Comparison of ENCODE assay signal across 8 cellular contexts in the genomic region with DNA sequence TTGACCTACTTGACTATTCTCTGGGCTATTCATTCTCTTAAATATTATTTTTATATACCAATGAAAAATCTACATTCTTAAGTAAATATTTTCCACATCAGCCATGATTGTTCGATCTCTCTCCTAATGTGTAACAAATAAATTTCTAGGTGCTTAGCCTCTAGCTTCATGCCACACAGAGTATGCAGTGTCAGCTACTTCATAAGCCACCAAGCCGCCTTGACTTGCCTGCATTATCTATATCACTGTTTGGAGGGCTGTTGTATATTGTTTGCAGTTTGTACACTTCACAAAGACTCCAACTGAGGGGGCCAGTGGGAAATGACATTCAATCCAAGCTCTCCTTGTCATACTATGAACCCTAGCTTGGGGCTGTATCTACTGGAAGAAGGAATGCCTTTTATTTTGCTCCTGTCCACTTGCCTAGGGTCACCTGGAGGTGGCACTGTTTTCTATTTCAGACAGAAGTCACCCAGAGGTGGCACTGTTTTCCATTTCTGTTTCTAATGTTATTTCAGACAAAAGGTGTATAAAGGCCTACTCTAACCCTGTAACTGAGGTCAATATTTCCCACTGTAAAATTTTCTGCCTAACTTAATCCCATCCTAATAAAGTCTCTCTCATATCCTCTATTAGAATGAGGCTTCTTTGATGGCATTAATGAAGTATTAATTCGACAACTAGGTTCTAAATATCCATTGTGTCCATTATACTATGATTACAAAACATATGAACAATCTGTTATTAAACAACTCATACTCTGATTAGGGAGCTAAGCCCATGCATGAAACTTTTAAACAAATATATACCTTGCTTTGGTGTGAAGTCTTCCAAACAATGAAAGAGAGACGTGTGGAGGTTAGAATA. TPM values are rescaled to one million over a fixed set of nuclear protein-coding genes. Genes with fewer than 3 reads are reported as not detected.
DNase-seq lines count a peak whose midpoint lies in the region; ATAC-seq and TF ChIP-seq lines count a peak whose summit lies in the region.

No MANE protein-coding gene starts in this region.

- H3K27ac ChIP-seq in right lobe of liver (no peak overlapping the region), tibial nerve (peak overlapping the region in 1 of 4 donors; percentile 10)

- H3K9me3 ChIP-seq in right lobe of liver: no peaks in the 10 kb centered on the region
- no peaks in the 10 kb centered on the region for H3K9me3 ChIP-seq in tibial nerve

- H3K4me3 ChIP-seq in astrocyte of the cerebellum (ENCODE audit: low read depth, low read length): no peak overlapping the region
- H3K4me3 ChIP-seq in right lobe of liver: no peak overlapping the region
- no peak overlapping the region for H3K4me3 ChIP-seq in tibial nerve

- DNase-seq in NCI-H510A treated with DMSO at 0.1 percent for 48 hours (lab: John Stamatoyannopoulos, UW) (peak; percentile 3), NCI-H510A (lab: John Stamatoyannopoulos, UW) (no peak), HPDE6-E6E7 (ENCODE audit: extremely low spot score) (peak; percentile 46), SKM-1 treated with dmso at 0.1 percent for 144 hours (lab: John Stamatoyannopoulos, UW; ENCODE audit: unreplicated experiment) (peak; percentile 53), astrocyte of the cerebellum (ENCODE audit: low read depth) (no peak), right lobe of liver (peak in 1 of 3 donors; percentile 56), tibial nerve (ENCODE audit: low spot score in 2 of 2) (no peak)

- in situ Hi-C loops in astrocyte of the cerebellum (cut with HindIII; ENCODE audit: low sequenced_read_pairs): no loop called here

- no peaks in the 10 kb centered on the region for H3K36me3 ChIP-seq in right lobe of liver
- no peaks in the 10 kb centered on the region for H3K36me3 ChIP-seq in tibial nerve

- no peaks in the 10 kb centered on the region for H3K4me1 ChIP-seq in right lobe of liver
- peaks cover 0 to 28% (median 10%) of the 10 kb centered on the region in 4 donors for H3K4me1 ChIP-seq in tibial nerve

- peak; percentile 99 for ATAC-seq in GM21528 (IDR thresholded peaks at IDR 0.05; ENCODE audit: low FRiP score, unreplicated experiment)
- ATAC-seq in right lobe of liver: peak; percentile 99 to 100 (median 99)

- H3K27me3 ChIP-seq in right lobe of liver (no peaks in the 10 kb centered on the region), tibial nerve (no peaks in the 10 kb centered on the region)

- intact Hi-C loops in right lobe of liver (cut with DNase I): no loop called here

- 73% methylated on average over 4 of the region's 4 CpGs for whole genome bisulfite sequencing in right lobe of liver (ENCODE audit: insufficient coverage, low coverage, low lambda C conversion rate, missing lambda C conversion rate)
- 90 to 92% methylated on average over 4 of the region's 4 CpGs for WGBS in tibial nerve, 2 donors

- TF ChIP-seq POLR2A in right lobe of liver (IDR thresholded peaks at IDR 0.05): no peak
- TF ChIP-seq POLR2A in tibial nerve (IDR thresholded peaks at IDR 0.05): no peak

- TF ChIP-seq CTCF in astrocyte of the cerebellum (IDR thresholded peaks at IDR 0.05; ENCODE audit: low read depth, low read length, missing control alignments) (peak; percentile 48), right lobe of liver (IDR thresholded peaks at IDR 0.05) (peak; percentile 87 to 94 (median 90)), tibial nerve (IDR thresholded peaks at IDR 0.05) (peak; percentile 9 to 49 (median 43))

- TF ChIP-seq EP300 in tibial nerve (IDR thresholded peaks at IDR 0.05): no peak

RNA-seq across cellular contexts. Expression of a gene that starts 36.4 kb away (rescaled TPM):
- total RNA-seq in right lobe of liver (10 to 100 TPM in 1 of 6 experiments, 1 to 10 TPM in 5; 5.7 to 17.6 (median 8.6) TPM), tibial nerve (10 to 100 TPM; 34.7 to 60.4 (median 51.4) TPM)

Comparison
In these comparisons a context has a peak if more than half of its experiments do, and no peak if none do; other contexts are left out.
1. DNase-seq: peak in NCI-H510A treated with DMSO at 0.1 percent for 48 hours (single experiment), HPDE6-E6E7 (single experiment) and SKM-1 treated with dmso at 0.1 percent for 144 hours (single experiment); none in NCI-H510A (single experiment), astrocyte of the cerebellum (single experiment) and tibial nerve (0 of 2).
2. Peak in every context shown above with its lines, with median percentiles within 50 percentile points of each other: CTCF ChIP-seq.